ENCODE assay signal across 19 cellular contexts in genomic region chr1:202171292-202172014, GRCh38. TPM values are rescaled to one million over a fixed set of nuclear protein-coding genes. Genes with fewer than 3 reads are reported as not detected.
"Had no signal": no experiment of that assay in that cellular context is flagged by ENCODE, and none has a peak within 500 bp of the region (broad histone marks: within the 10 kb centered on the region; RNA-seq: fewer than 3 reads in every experiment).

No MANE protein-coding gene starts in this region.

- ATAC-seq: body of pancreas, WTC11 had no signal

- H3K9me3 Mint-ChIP-seq: activated naive CD8-positive, alpha-beta T cell treated with anti-CD3 and anti-CD28 coated beads for 36 hours; T-helper 2 cell treated with Interferon-gamma antibody and Interleukin-4, amounts not matched to agents 5 μg/mL and 100 μg/mL, for 36 hours; WTC11 had no signal

- H3K4me3 Mint-ChIP-seq: activated naive CD8-positive, alpha-beta T cell treated with anti-CD3 and anti-CD28 coated beads for 36 hours; T-helper 2 cell treated with Interferon-gamma antibody and Interleukin-4, amounts not matched to agents 5 μg/mL and 100 μg/mL, for 36 hours; WTC11 had no signal

- H3K27ac ChIP-seq: body of pancreas, lower lobe of right lung, psoas muscle, skin epidermis, thoracic aorta, upper lobe of left lung had no signal

- H3K4me1 ChIP-seq: body of pancreas, psoas muscle had no signal

- H3K9me3 ChIP-seq: body of pancreas, lower lobe of right lung, psoas muscle, thoracic aorta, upper lobe of left lung had no signal

- H3K27me3 Mint-ChIP-seq: activated naive CD8-positive, alpha-beta T cell treated with anti-CD3 and anti-CD28 coated beads for 36 hours had no signal

- H3K27ac Mint-ChIP-seq: activated naive CD8-positive, alpha-beta T cell treated with anti-CD3 and anti-CD28 coated beads for 36 hours; T-helper 2 cell treated with Interferon-gamma antibody and Interleukin-4, amounts not matched to agents 5 μg/mL and 100 μg/mL, for 36 hours; WTC11 had no signal

- H3K36me3 ChIP-seq: lower lobe of right lung, thoracic aorta, upper lobe of left lung had no signal

- H3K4me3 ChIP-seq: body of pancreas, lower lobe of right lung, psoas muscle, skin epidermis, thoracic aorta, upper lobe of left lung had no signal

- DNase-seq: activated CD4-positive, alpha-beta T cell treated with anti-CD3 and anti-CD28 coated beads for 48 hours; activated CD8-positive, alpha-beta memory T cell treated with anti-CD3 and anti-CD28 coated beads for 24 hours; activated CD8-positive, alpha-beta memory T cell treated with anti-CD3 and anti-CD28 coated beads, Interleukin-2, amount 50 U/mL, for 48 hours; activated gamma-delta T cell treated with Interleukin-2 at 50 U/mL for 16 hours; activated naive CD8-positive, alpha-beta T cell treated with anti-CD3 and anti-CD28 coated beads for 36 hours; body of pancreas; foreskin fibroblast; lower lobe of right lung; psoas muscle had no signal

- H3K36me3 Mint-ChIP-seq: activated naive CD8-positive, alpha-beta T cell treated with anti-CD3 and anti-CD28 coated beads for 36 hours; WTC11 had no signal

- H3K27me3 ChIP-seq: body of pancreas, upper lobe of left lung had no signal

RNA-seq across cellular contexts. Expression of gene PTPN7, which starts 11.1 kb away (rescaled TPM):
- total RNA-seq: osteoblast had no signal

RNA-seq across cellular contexts. Expression of gene LGR6, which starts 22.1 kb away (rescaled TPM):
- total RNA-seq: dermis microvascular lymphatic vessel endothelial cell, glomerular endothelial cell, osteoblast had no signal

RNA-seq across cellular contexts. Expression of gene GPR37L1, which starts 48.7 kb away (rescaled TPM):
- total RNA-seq: activated naive CD8-positive, alpha-beta T cell treated with anti-CD3 and anti-CD28 coated beads for 36 hours; body of pancreas; cardiac septum; dermis microvascular lymphatic vessel endothelial cell; mesenteric fat pad; osteoblast; psoas muscle; thoracic aorta had no signal
